ENCODE assay signal across 11 cellular contexts in the genomic region with DNA sequence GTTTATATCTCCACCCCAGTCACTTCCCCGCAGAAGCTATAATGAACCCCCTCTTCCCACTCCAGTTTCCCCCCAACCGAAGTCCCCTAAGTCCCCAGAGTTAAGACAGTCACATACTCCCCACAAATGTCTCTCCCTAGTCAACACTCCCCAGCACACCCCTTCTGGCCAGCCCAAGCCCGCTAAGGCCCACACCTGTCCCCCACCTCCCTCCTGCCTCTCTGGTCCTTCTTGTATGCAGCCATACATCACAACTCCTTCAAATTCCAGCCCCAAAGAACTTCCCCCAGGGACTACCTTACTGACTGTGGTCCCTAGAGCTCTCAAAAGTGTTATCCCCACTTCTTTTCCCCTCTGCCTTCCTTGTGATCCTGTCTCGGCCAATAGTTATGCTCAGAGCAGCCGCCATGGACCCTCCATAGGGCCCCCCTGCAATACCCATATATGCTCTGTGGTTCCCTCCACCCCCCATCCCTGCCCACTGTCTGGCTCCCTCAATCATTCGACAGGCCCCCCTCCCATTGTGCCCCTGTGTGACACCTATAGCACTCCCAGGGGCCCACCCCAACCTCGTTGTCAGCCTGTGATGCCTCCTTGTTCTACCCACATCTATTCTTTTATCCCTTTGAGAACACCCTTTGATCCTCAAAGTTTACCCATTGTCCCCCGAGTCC. TPM values are rescaled to one million over a fixed set of nuclear protein-coding genes. Genes with fewer than 3 reads are reported as not detected.
DNase-seq lines count a peak whose midpoint lies in the region; ATAC-seq and TF ChIP-seq lines count a peak whose summit lies in the region.
"Had no signal": no experiment of that assay in that cellular context is flagged by ENCODE, and none has a peak within 500 bp of the region (broad histone marks: within the 10 kb centered on the region; RNA-seq: fewer than 3 reads in every experiment).

No MANE protein-coding gene starts in this region.

- H3K9me3 Mint-ChIP-seq in activated CD4-positive, alpha-beta T cell treated with anti-CD3 and anti-CD28 coated beads, Interleukin-2, amount 10 ng/mL, durations not matched to agents 24 days and 14 days = no peaks in the 10 kb centered on the region
- peaks cover 0 to 4% (median 0%) of the 10 kb centered on the region in 3 donors for H3K9me3 Mint-ChIP-seq in IgD-negative memory B cell
- peaks cover 0 to 5% (median 0%) of the 10 kb centered on the region in 5 experiments for H3K9me3 Mint-ChIP-seq in brain

- DNase-seq in activated CD4-positive, alpha-beta T cell treated with anti-CD3 and anti-CD28 coated beads, Interleukin-2, amount 10 ng/mL, durations not matched to agents 24 days and 14 days = no peak
- DNase-seq in activated CD4-positive, alpha-beta T cell treated with anti-CD3 and anti-CD28 coated beads, Interleukin-2, amount 50 U/mL, for 48 hours = no peak
- DNase-seq: NCI-H510A treated with DMSO at 0.1 percent for 48 hours had no signal

- intact Hi-C loops in activated CD4-positive, alpha-beta T cell treated with anti-CD3 and anti-CD28 coated beads, Interleukin-2, amount 10 ng/mL, durations not matched to agents 24 days and 14 days (cut with micrococcal nuclease) = loop anchor here (5.0 kb wide), 1 partner anchor 56 kb away; no protein-coding TSS in a partner anchor

- no peaks in the 10 kb centered on the region for H3K9me3 ChIP-seq in neutrophil
- H3K9me3 ChIP-seq: A549 had no signal

- no peaks in the 10 kb centered on the region for H3K27me3 ChIP-seq in neutrophil

- H3K36me3 Mint-ChIP-seq in activated CD4-positive, alpha-beta T cell treated with anti-CD3 and anti-CD28 coated beads, Interleukin-2, amount 10 ng/mL, durations not matched to agents 24 days and 14 days (ENCODE audit: low read depth) = peaks cover 50% of the 10 kb centered on the region
- H3K36me3 Mint-ChIP-seq in IgD-negative memory B cell (peaks cover 4% of the 10 kb centered on the region), brain (peaks cover 41% of the 10 kb centered on the region)

- H3K4me3 ChIP-seq in neutrophil (ENCODE audit: low read depth in 1 of 2, low read length in 1 of 2) = no peak overlapping the region
- H3K4me3 ChIP-seq: A549 had no signal

- no peaks in the 10 kb centered on the region for H3K27me3 Mint-ChIP-seq in activated CD4-positive, alpha-beta T cell treated with anti-CD3 and anti-CD28 coated beads, Interleukin-2, amount 10 ng/mL, durations not matched to agents 24 days and 14 days
- H3K27me3 Mint-ChIP-seq in IgD-negative memory B cell (no peaks in the 10 kb centered on the region), brain (peaks cover 13% of the 10 kb centered on the region)

- ATAC-seq in GM21619 (IDR thresholded peaks at IDR 0.05; ENCODE audit: unreplicated experiment) (no peak), HG03354 (IDR thresholded peaks at IDR 0.05; ENCODE audit: poor library complexity, severe bottlenecking, unreplicated experiment) (no peak), HG02885 (IDR thresholded peaks at IDR 0.05; ENCODE audit: poor library complexity, unreplicated experiment) (no peak)

- TF ChIP-seq CTCF in brain (conservative IDR thresholded peaks at IDR 0.05) (no peak), neutrophil (IDR thresholded peaks at IDR 0.05) (no peak)

- H3K36me3 ChIP-seq in neutrophil = peaks cover 6% of the 10 kb centered on the region

- peak overlapping the region; percentile 99 for H3K4me3 Mint-ChIP-seq in activated CD4-positive, alpha-beta T cell treated with anti-CD3 and anti-CD28 coated beads, Interleukin-2, amount 10 ng/mL, durations not matched to agents 24 days and 14 days
- peak overlapping the region in 2 of 4 donors; percentile 8 to 98 for H3K4me3 Mint-ChIP-seq in IgD-negative memory B cell
- H3K4me3 Mint-ChIP-seq in brain = peak overlapping the region; percentile 96 to 99 (median 98)

- peak overlapping the region; percentile 92 for H3K27ac ChIP-seq in neutrophil
- H3K27ac ChIP-seq: A549 had no signal

- H3K4me1 ChIP-seq in neutrophil (ENCODE audit: control insufficient read depth in 1 of 2, insufficient read depth in 1 of 2, low read depth in 1 of 2, low read length in 1 of 2) = peaks cover 11 to 17% of the 10 kb centered on the region in 2 experiments

- peaks cover 38% of the 10 kb centered on the region for H3K4me1 Mint-ChIP-seq in activated CD4-positive, alpha-beta T cell treated with anti-CD3 and anti-CD28 coated beads, Interleukin-2, amount 10 ng/mL, durations not matched to agents 24 days and 14 days
- H3K4me1 Mint-ChIP-seq in IgD-negative memory B cell = peaks cover 16 to 34% (median 19%) of the 10 kb centered on the region in 3 donors
- peaks cover 45% of the 10 kb centered on the region for H3K4me1 Mint-ChIP-seq in brain

- H3K27ac Mint-ChIP-seq in activated CD4-positive, alpha-beta T cell treated with anti-CD3 and anti-CD28 coated beads, Interleukin-2, amount 10 ng/mL, durations not matched to agents 24 days and 14 days = peak overlapping the region; percentile 100
- peak overlapping the region; percentile 85 to 100 (median 97) for H3K27ac Mint-ChIP-seq in IgD-negative memory B cell
- peak overlapping the region; percentile 12 to 100 (median 98) for H3K27ac Mint-ChIP-seq in brain

RNA-seq across cellular contexts. Expression of a gene that starts 2.2 kb away (rescaled TPM):
- 40.4 and 46.5 TPM in 2 replicates for total RNA-seq in activated CD4-positive, alpha-beta T cell treated with anti-CD3 and anti-CD28 coated beads, Interleukin-2, amount 10 ng/mL, durations not matched to agents 24 days and 14 days
- 26.8 TPM for polyA plus RNA-seq in IgD-negative memory B cell
- polyA plus RNA-seq in brain (ENCODE audit: insufficient read depth, low read depth, low replicate concordance) = 13.3 TPM

RNA-seq across cellular contexts. Expression of a gene that starts 39.3 kb away (rescaled TPM):
- 283 and 306 TPM in 2 replicates for total RNA-seq in activated CD4-positive, alpha-beta T cell treated with anti-CD3 and anti-CD28 coated beads, Interleukin-2, amount 10 ng/mL, durations not matched to agents 24 days and 14 days
- 310 TPM for polyA plus RNA-seq in IgD-negative memory B cell
- polyA plus RNA-seq in brain (ENCODE audit: insufficient read depth, low read depth, low replicate concordance) = 387 TPM

RNA-seq across cellular contexts. Expression of a gene that starts 39.4 kb away (rescaled TPM):
- 63.1 and 64.6 TPM in 2 replicates for total RNA-seq in activated CD4-positive, alpha-beta T cell treated with anti-CD3 and anti-CD28 coated beads, Interleukin-2, amount 10 ng/mL, durations not matched to agents 24 days and 14 days
- polyA plus RNA-seq in IgD-negative memory B cell (47.7 TPM), brain (ENCODE audit: insufficient read depth, low read depth, low replicate concordance) (79.6 TPM)

RNA-seq across cellular contexts. Expression of a gene that starts 51.3 kb away (rescaled TPM):
- total RNA-seq in activated CD4-positive, alpha-beta T cell treated with anti-CD3 and anti-CD28 coated beads, Interleukin-2, amount 10 ng/mL, durations not matched to agents 24 days and 14 days = 4.6 and 6.8 TPM in 2 replicates
- polyA plus RNA-seq in IgD-negative memory B cell = 1.2 TPM
- 25.0 TPM for polyA plus RNA-seq in brain (ENCODE audit: insufficient read depth, low read depth, low replicate concordance)
- total RNA-seq: RPMI7951 had no signal
